28 cellular contexts compared by ENCODE assay signal in the genomic region with DNA sequence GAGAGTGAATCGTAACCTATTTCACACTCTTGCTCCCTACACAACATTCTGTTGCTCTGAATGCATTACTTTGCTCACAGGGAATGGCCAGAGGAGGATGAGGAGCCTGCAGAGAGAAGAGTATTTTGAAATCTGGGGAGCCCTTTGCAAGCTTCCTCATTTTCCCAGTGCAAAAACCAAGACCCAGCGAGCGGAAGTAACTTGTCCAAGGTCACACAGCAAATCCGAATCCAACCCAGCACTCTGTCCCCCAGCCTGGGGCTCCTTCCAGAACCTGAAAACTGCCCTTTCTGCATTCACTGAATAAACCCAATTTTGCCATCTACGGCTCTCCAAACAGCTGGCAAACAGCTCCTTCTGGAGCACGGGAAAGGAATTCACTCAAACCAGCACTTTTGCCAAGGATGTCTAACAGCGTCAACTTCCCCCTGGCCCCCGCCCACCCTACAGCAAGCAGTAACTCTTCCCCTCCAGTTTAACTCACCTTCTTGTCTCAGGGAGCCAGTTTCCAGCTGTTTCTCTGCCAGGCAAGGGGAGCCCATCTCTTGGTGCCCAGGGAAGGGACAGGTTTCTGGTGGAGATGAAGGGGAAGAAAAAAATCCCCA. TPM values are rescaled to one million over a fixed set of nuclear protein-coding genes. Genes with fewer than 3 reads are reported as not detected.
DNase-seq lines count a peak whose midpoint lies in the region; ATAC-seq and TF ChIP-seq lines count a peak whose summit lies in the region.
"Had no signal": no experiment of that assay in that cellular context is flagged by ENCODE, and none has a peak within 500 bp of the region (broad histone marks: within the 10 kb centered on the region; RNA-seq: fewer than 3 reads in every experiment).

No MANE protein-coding gene starts in this region.

- no peak overlapping the region for H3K4me3 Mint-ChIP-seq in MCF 10A (ENCODE audit: unreplicated experiment)
- H3K4me3 Mint-ChIP-seq: activated CD4-positive, alpha-beta memory T cell treated with anti-CD3 and anti-CD28 coated beads for 36 hours; activated naive CD4-positive, alpha-beta T cell treated with anti-CD3 and anti-CD28 coated beads for 36 hours; CD4-positive, alpha-beta T cell; H9; memory B cell; natural killer cell treated with Interleukin-12 subunit alpha and Interleukin-12 subunit beta and Interleukin-15 and Interleukin-18, amount 100 ng/mL, for 72 hours; T-cell had no signal

- no peaks in the 10 kb centered on the region for H3K9me3 Mint-ChIP-seq in MCF 10A (ENCODE audit: unreplicated experiment)
- H3K9me3 Mint-ChIP-seq: CD4-positive, alpha-beta T cell; natural killer cell treated with Interleukin-12 subunit alpha and Interleukin-12 subunit beta and Interleukin-15 and Interleukin-18, amount 100 ng/mL, for 72 hours had no signal

- H3K27ac Mint-ChIP-seq in MCF 10A (ENCODE audit: low read depth, unreplicated experiment): peak overlapping the region; percentile 12
- H3K27ac Mint-ChIP-seq: activated CD4-positive, alpha-beta memory T cell treated with anti-CD3 and anti-CD28 coated beads for 36 hours; activated naive CD4-positive, alpha-beta T cell treated with anti-CD3 and anti-CD28 coated beads for 36 hours; CD4-positive, alpha-beta T cell; H9; memory B cell; natural killer cell treated with Interleukin-12 subunit alpha and Interleukin-12 subunit beta and Interleukin-15 and Interleukin-18, amount 100 ng/mL, for 72 hours; T-cell had no signal

- dilution Hi-C loops in mammary epithelial cell (cut with HindIII; ENCODE audit: low sequenced_read_pairs): loop anchor here (10.0 kb wide), 1 partner anchor 736 kb away; no protein-coding TSS in a partner anchor

- BruUV-seq in MCF 10A (replicated peaks; lab: Mats Ljungman, UMichigan) (no TSS peak), mammary epithelial cell (replicated peaks; lab: Mats Ljungman, UMichigan) (no TSS peak)

- no peaks in the 10 kb centered on the region for H3K79me2 ChIP-seq in mammary epithelial cell (ENCODE audit: insufficient read depth, low read length)

- no peaks in the 10 kb centered on the region for H3K36me3 Mint-ChIP-seq in MCF 10A (ENCODE audit: insufficient read depth, unreplicated experiment)
- H3K36me3 Mint-ChIP-seq: activated CD4-positive, alpha-beta memory T cell treated with anti-CD3 and anti-CD28 coated beads for 36 hours; memory B cell; natural killer cell treated with Interleukin-12 subunit alpha and Interleukin-12 subunit beta and Interleukin-15 and Interleukin-18, amount 100 ng/mL, for 72 hours had no signal

- ATAC-seq in GM21390 (IDR thresholded peaks at IDR 0.05; ENCODE audit: unreplicated experiment): no peak
- ATAC-seq: natural killer cell treated with Interleukin-12 subunit alpha and Interleukin-12 subunit beta and Interleukin-15 and Interleukin-18, amount 100 ng/mL, for 72 hours; Panc1; psoas muscle; T-cell had no signal

- no peak overlapping the region for H3K27ac ChIP-seq in mammary epithelial cell (ENCODE audit: insufficient read depth, low read depth, low read length)
- H3K27ac ChIP-seq in SJCRH30: peak overlapping the region; percentile 71
- H3K27ac ChIP-seq in left ventricle myocardium inferior (replicated peaks): no peak overlapping the region
- H3K27ac ChIP-seq: ascending aorta, psoas muscle, spleen, VCaP had no signal

- intact Hi-C loops in MCF 10A (cut with micrococcal nuclease) (no loop called here), mammary epithelial cell (cut with micrococcal nuclease) (no loop called here), left ventricle myocardium inferior (cut with micrococcal nuclease) (no loop called here)

- in situ Hi-C loops in mammary epithelial cell (cut with MboI; ENCODE audit: low sequenced_read_pairs in 2 of 2): no loop called here

- H2AFZ ChIP-seq in mammary epithelial cell (ENCODE audit: low read depth, low read length): no peak overlapping the region

- H3K9ac ChIP-seq in mammary epithelial cell (ENCODE audit: insufficient read depth, low read length): no peak overlapping the region

- H4K20me1 ChIP-seq in mammary epithelial cell (ENCODE audit: insufficient read depth, low read length): no peaks in the 10 kb centered on the region

- no peaks in the 10 kb centered on the region for H3K9me3 ChIP-seq in mammary epithelial cell (replicated peaks; ENCODE audit: insufficient read depth, low read length)
- H3K9me3 ChIP-seq in SJCRH30 (replicated peaks): no peaks in the 10 kb centered on the region
- H3K9me3 ChIP-seq in left ventricle myocardium inferior (replicated peaks): peaks cover under 1% of the 10 kb centered on the region
- H3K9me3 ChIP-seq: ascending aorta, psoas muscle, spleen had no signal

- WGBS in mammary epithelial cell (ENCODE audit: low coverage, missing lambda C conversion rate): 50% methylated on average over 4 of the region's 8 CpGs

- no peak for TF ChIP-seq CTCF in MCF 10A (IDR thresholded peaks at IDR 0.05; ENCODE audit: unreplicated experiment)
- TF ChIP-seq CTCF in mammary epithelial cell (conservative IDR thresholded peaks at IDR 0.05 in 1 of 2, IDR thresholded peaks at IDR 0.05 in 1 of 2; ENCODE audit: extremely low read depth in 1 of 2, insufficient read depth in 1 of 2, low read depth in 1 of 2, low read length in 2 of 2): no peak
- peak; percentile 7 for TF ChIP-seq CTCF in epithelial cell of proximal tubule (conservative IDR thresholded peaks at IDR 0.05; ENCODE audit: low read depth, low read length)
- TF ChIP-seq CTCF in left ventricle myocardium inferior (IDR thresholded peaks at IDR 0.05; ENCODE audit: borderline replicate concordance): no peak

- H3K27me3 Mint-ChIP-seq in MCF 10A (ENCODE audit: insufficient read depth, unreplicated experiment): peaks cover 61% of the 10 kb centered on the region

- H3K4me2 ChIP-seq in mammary epithelial cell (ENCODE audit: insufficient read depth, low read depth, low read length): no peak overlapping the region

- CTCF ChIA-PET in MCF 10A (lab: Yijun Ruan, JAX): no interaction called here
- CTCF ChIA-PET in mammary epithelial cell (lab: Charles Lee; ENCODE audit: low non-redundant PET): interaction anchor here (0.6 kb wide), 1 partner anchor 283 kb away, joined by 5 read pairs; no protein-coding TSS in a partner anchor

- H3K36me3 ChIP-seq in mammary epithelial cell (ENCODE audit: insufficient read depth, low read length) (no peaks in the 10 kb centered on the region), SJCRH30 (no peaks in the 10 kb centered on the region), left ventricle myocardium inferior (no peaks in the 10 kb centered on the region)
- H3K36me3 ChIP-seq: ascending aorta, spleen had no signal

- H3K4me1 ChIP-seq in mammary epithelial cell (ENCODE audit: insufficient read depth, low read length): no peaks in the 10 kb centered on the region
- H3K4me1 ChIP-seq in SJCRH30: peaks cover 21% of the 10 kb centered on the region
- H3K4me1 ChIP-seq in left ventricle myocardium inferior: peaks cover 9% of the 10 kb centered on the region
- H3K4me1 ChIP-seq: ascending aorta, psoas muscle had no signal

- no peaks in the 10 kb centered on the region for H3K4me1 Mint-ChIP-seq in MCF 10A (ENCODE audit: insufficient read depth, unreplicated experiment)
- H3K4me1 Mint-ChIP-seq: memory B cell, T-cell had no signal

- H3K27me3 ChIP-seq in mammary epithelial cell (ENCODE audit: insufficient read depth, low read length) (peaks cover 9% of the 10 kb centered on the region), SJCRH30 (no peaks in the 10 kb centered on the region), left ventricle myocardium inferior (ENCODE audit: low read depth) (peaks cover 66% of the 10 kb centered on the region)
- H3K27me3 ChIP-seq: ascending aorta had no signal

- H3K4me3 ChIP-seq in mammary epithelial cell (replicated peaks in 1 of 3; ENCODE audit: insufficient read depth in 1 of 3, low read depth in 2 of 3, low read length in 3 of 3) (no peak overlapping the region), SJCRH30 (peak overlapping the region; percentile 56), epithelial cell of proximal tubule (ENCODE audit: low read depth, low read length) (no peak overlapping the region), left ventricle myocardium inferior (no peak overlapping the region)
- H3K4me3 ChIP-seq: ascending aorta, psoas muscle, spleen had no signal

- POLR2A ChIA-PET in MCF 10A (lab: Yijun Ruan, JAX): no interaction called here

- DNase-seq in MCF 10A (ENCODE audit: unreplicated experiment) (peak; percentile 17), mammary epithelial cell (no peak), SJCRH30 (peak in 1 of 2 experiments; percentile 26), epithelial cell of proximal tubule (ENCODE audit: low read depth) (no peak), HUDEP-2 (lab: John Stamatoyannopoulos, UW; ENCODE audit: unreplicated experiment in 76 of 76) (no peak), NCI-H345 treated with DMSO at 0.1 percent for 48 hours (lab: John Stamatoyannopoulos, UW; ENCODE audit: unreplicated experiment) (no peak), left ventricle myocardium inferior (no peak)
- DNase-seq: activated CD4-positive, alpha-beta memory T cell treated with anti-CD3 and anti-CD28 coated beads for 36 hours; activated naive CD4-positive, alpha-beta T cell treated with anti-CD3 and anti-CD28 coated beads for 36 hours; activated T-cell treated with anti-CD3 and anti-CD28 coated beads, Interleukin-2, amount 50 U/mL, for 1 hour; CD4-positive, alpha-beta T cell; DND-41; H9; NCI-H1105; NCI-H2107; NCI-H526 treated with DMSO at 0.1 percent for 48 hours; psoas muscle; spleen; T-cell had no signal

RNA-seq across cellular contexts. Expression of a gene that starts 0.5 kb away (rescaled TPM):
- total RNA-seq in MCF 10A (2022) (not detected in 2 replicates), mammary epithelial cell (not detected), epithelial cell of proximal tubule (not detected in 2 replicates), left ventricle myocardium inferior (not detected)
- polyA plus RNA-seq in mammary epithelial cell: not detected
- not detected for polyA minus RNA-seq in mammary epithelial cell
- total RNA-seq in SJCRH30 (2014; rRNA removed; shearing (Covaris generic)): 2.1 and 2.4 TPM in 2 replicates
- total RNA-seq: activated CD4-positive, alpha-beta memory T cell treated with anti-CD3 and anti-CD28 coated beads for 36 hours; activated naive CD4-positive, alpha-beta T cell treated with anti-CD3 and anti-CD28 coated beads for 36 hours; ascending aorta; CD4-positive, alpha-beta T cell; H9; kidney; natural killer cell treated with Interleukin-12 subunit alpha and Interleukin-12 subunit beta and Interleukin-15 and Interleukin-18, amount 100 ng/mL, for 72 hours; spleen; T-cell; temporal lobe had no signal
- polyA plus RNA-seq: spleen had no signal

RNA-seq across cellular contexts. Expression of a gene that starts 48.3 kb away (rescaled TPM):
- total RNA-seq in MCF 10A (2022) (not detected in 2 replicates), mammary epithelial cell (under 1 TPM in 1 of 2 donors, not detected in 1; 0.17 TPM), epithelial cell of proximal tubule (not detected in 2 replicates), left ventricle myocardium inferior (0.52 TPM)
- polyA plus RNA-seq in mammary epithelial cell: not detected
- polyA minus RNA-seq in mammary epithelial cell: not detected
- 0.22 and 0.71 TPM in 2 replicates for total RNA-seq in SJCRH30 (2014; rRNA removed; shearing (Covaris generic))
- total RNA-seq: A172; ascending aorta; natural killer cell treated with Interleukin-12 subunit alpha and Interleukin-12 subunit beta and Interleukin-15 and Interleukin-18, amount 100 ng/mL, for 72 hours; psoas muscle; temporal lobe had no signal

RNA-seq across cellular contexts. Expression of a gene that starts 52.4 kb away (rescaled TPM):
- total RNA-seq in MCF 10A (2022) (29.3 and 35.1 TPM in 2 replicates), mammary epithelial cell (10 to 100 TPM; 15.3 to 30.1 TPM), epithelial cell of proximal tubule (30.4 and 31.9 TPM in 2 replicates), left ventricle myocardium inferior (29.0 TPM)
- polyA plus RNA-seq in mammary epithelial cell: 19.6 TPM
- polyA minus RNA-seq in mammary epithelial cell: 26.0 TPM
- 13.8 and 17.1 TPM in 2 replicates for total RNA-seq in SJCRH30 (2014; rRNA removed; shearing (Covaris generic))

RNA-seq across cellular contexts. Expression of a gene that starts 55.4 kb away (rescaled TPM):
- total RNA-seq in MCF 10A (2022) (not detected in 2 replicates), mammary epithelial cell (not detected), epithelial cell of proximal tubule (not detected in 2 replicates), left ventricle myocardium inferior (1.3 TPM)
- not detected for polyA plus RNA-seq in mammary epithelial cell
- not detected for polyA minus RNA-seq in mammary epithelial cell
- total RNA-seq in SJCRH30 (2014; rRNA removed; shearing (Covaris generic)): 0.43 and 0.49 TPM in 2 replicates
- total RNA-seq: A172; activated CD4-positive, alpha-beta memory T cell treated with anti-CD3 and anti-CD28 coated beads for 36 hours; activated naive CD4-positive, alpha-beta T cell treated with anti-CD3 and anti-CD28 coated beads for 36 hours; CD4-positive, alpha-beta T cell; natural killer cell treated with Interleukin-12 subunit alpha and Interleukin-12 subunit beta and Interleukin-15 and Interleukin-18, amount 100 ng/mL, for 72 hours; T-cell had no signal
